ENCODE assay signal across 32 cellular contexts in the genomic region with DNA sequence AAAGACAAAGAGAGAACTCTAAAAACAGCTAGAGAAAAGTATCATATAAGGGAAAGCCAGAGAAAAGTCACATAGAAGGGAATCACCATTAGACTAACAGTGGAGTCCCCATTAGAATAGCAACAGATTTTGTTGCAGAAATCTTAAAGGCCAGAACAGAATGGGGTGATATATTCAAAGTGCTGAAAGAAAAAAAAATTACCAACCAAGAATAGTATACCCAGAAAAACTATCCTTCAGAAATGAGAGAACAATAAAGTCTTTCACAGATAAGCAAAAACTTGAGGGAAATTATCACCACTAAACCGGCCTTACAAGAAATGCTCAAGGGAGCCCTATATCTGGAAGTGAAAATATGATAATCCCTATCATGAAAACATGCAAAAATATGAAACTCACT.
"Had no signal": no experiment of that assay in that cellular context is flagged by ENCODE, and none has a peak within 500 bp of the region (broad histone marks: within the 10 kb centered on the region; RNA-seq: fewer than 3 reads in every experiment).

No MANE protein-coding gene starts in this region.

- DNase-seq: activated effector memory CD4-positive, alpha-beta T cell treated with anti-CD3 and anti-CD28 coated beads, Interleukin-2, amount 50 U/mL, for 16 hours; activated effector memory CD4-positive, alpha-beta T cell treated with Interleukin-2 at 50 U/mL for 16 hours; activated gamma-delta T cell; activated gamma-delta T cell treated with Interleukin-2 at 50 U/mL for 16 hours; activated naive CD4-positive, alpha-beta T cell; activated naive CD4-positive, alpha-beta T cell treated with anti-CD3 and anti-CD28 coated beads for 36 hours; activated naive CD4-positive, alpha-beta T cell treated with anti-CD3 and anti-CD28 coated beads, Interleukin-2, amount 10 ng/mL, durations not matched to agents 7 days and 5 days; activated naive CD4-positive, alpha-beta T cell treated with anti-CD3 and anti-CD28 coated beads, Interleukin-2, amount 50 U/mL, for 16 hours; activated naive CD4-positive, alpha-beta T cell treated with Interleukin-2 at 50 U/mL for 16 hours; activated naive CD8-positive, alpha-beta T cell treated with anti-CD3 and anti-CD28 coated beads for 36 hours; activated naive CD8-positive, alpha-beta T cell treated with anti-CD3 and anti-CD28 coated beads, Interleukin-2, amount 10 ng/mL, durations not matched to agents 7 days and 5 days; activated naive CD8-positive, alpha-beta T cell treated with anti-CD3 and anti-CD28 coated beads, Interleukin-2, amount 50 U/mL, for 24 hours; activated T-cell treated with anti-CD3 and anti-CD28 coated beads, Interleukin-2, amount 50 U/mL, for 4 hours; activated T-cell treated with anti-CD3 and anti-CD28 coated beads, Interleukin-2, amount 50 U/mL, for 48 hours; activated T-cell treated with anti-CD3 and anti-CD28 coated beads, Interleukin-2, amount 50 U/mL, for 72 hours; adrenal gland; amniotic stem cell; amygdala; anterior cingulate cortex; aorta; body of pancreas; brain microvascular endothelial cell; caudate nucleus; central memory CD4-positive, alpha-beta T cell; cerebellar nuclear complex had no signal

- FAIRE-seq: astrocyte, bronchial epithelial cell had no signal

- H3K27ac ChIP-seq: adrenal gland, ascending aorta, body of pancreas, brain microvascular endothelial cell, breast epithelium, cardiac muscle cell had no signal

- H3K4me1 ChIP-seq: adrenal gland, ascending aorta, body of pancreas, breast epithelium had no signal

- H3K36me3 ChIP-seq: adrenal gland, ascending aorta, brain microvascular endothelial cell, breast epithelium, cardiac muscle cell had no signal

- ATAC-seq: activated naive CD4-positive, alpha-beta T cell treated with anti-CD3 and anti-CD28 coated beads, Interleukin-2, amount 50 U/mL, for 72 hours; activated naive CD8-positive, alpha-beta T cell treated with anti-CD3 and anti-CD28 coated beads, Interleukin-2, amount 50 U/mL, for 24 hours; activated T-cell treated with anti-CD3 and anti-CD28 coated beads, Interleukin-2, amount 50 U/mL, for 4 hours; activated T-cell treated with anti-CD3 and anti-CD28 coated beads, Interleukin-2, amount 50 U/mL, for 72 hours; activated T-helper 17 cell treated with anti-CD3 and anti-CD28 coated beads, Interleukin-2, amount 50 U/mL, for 72 hours; body of pancreas had no signal

- H3K4me3 ChIP-seq: adrenal gland, ascending aorta, body of pancreas, breast epithelium, cardiac muscle cell had no signal
